ENCODE assay signal across 35 cellular contexts in genomic region chr2:112703684-112704083, GRCh38. TPM values are rescaled to one million over a fixed set of nuclear protein-coding genes. Genes with fewer than 3 reads are reported as not detected.
"Had no signal": no experiment of that assay in that cellular context is flagged by ENCODE, and none has a peak within 500 bp of the region (broad histone marks: within the 10 kb centered on the region; RNA-seq: fewer than 3 reads in every experiment).

No MANE protein-coding gene starts in this region.

- H3K27ac Mint-ChIP-seq: activated B cell treated with CpG ODN at 0.5 μM for 24 hours; activated CD4-positive, alpha-beta memory T cell treated with anti-CD3 and anti-CD28 coated beads for 36 hours; activated CD4-positive, alpha-beta T cell treated with anti-CD3 and anti-CD28 coated beads, Interleukin-2, amount 10 ng/mL, durations not matched to agents 24 days and 14 days; activated CD8-positive, alpha-beta T cell treated with anti-CD3 and anti-CD28 coated beads for 36 hours; activated naive CD4-positive, alpha-beta T cell treated with anti-CD3 and anti-CD28 coated beads for 36 hours; activated naive CD4-positive, alpha-beta T cell treated with anti-CD3 and anti-CD28 coated beads, Interleukin-2, amount 50 U/mL, for 72 hours; activated naive CD8-positive, alpha-beta T cell treated with anti-CD3 and anti-CD28 coated beads for 36 hours; activated T-cell treated with anti-CD3 and anti-CD28 coated beads, Interleukin-2, amount 50 U/mL, for 72 hours; activated T-helper 1 cell treated with anti-CD3 and anti-CD28 coated beads, Interleukin-12 subunit alpha, Interleukin-12 subunit beta, Interleukin-2, Interleukin-4 antibody, amounts not matched to agents 30 ng/mL and 10 ng/mL and 1 ng/mL, durations not matched to agents 14 hours and 24 hours and 36 hours; activated T-helper 17 cell treated with anti-CD3 and anti-CD28 coated beads, Interleukin-2, amount 50 U/mL, for 72 hours; T-helper 1 cell treated with Interleukin-12 subunit alpha and Interleukin-12 subunit beta and Interleukin-4 antibody, amounts not matched to agents 30 μg/mL and 1 μg/mL, for 36 hours; T-helper 2 cell treated with Interferon-gamma antibody and Interleukin-4, amounts not matched to agents 5 μg/mL and 100 μg/mL, for 36 hours had no signal

- H3K4me1 ChIP-seq: adrenal gland, body of pancreas, breast epithelium had no signal

- ATAC-seq: activated CD8-positive, alpha-beta T cell treated with anti-CD3 and anti-CD28 coated beads for 36 hours; activated naive CD4-positive, alpha-beta T cell treated with anti-CD3 and anti-CD28 coated beads, Interleukin-2, amount 50 U/mL, for 72 hours; activated T-cell treated with anti-CD3 and anti-CD28 coated beads, Interleukin-2, amount 50 U/mL, for 4 hours; activated T-cell treated with anti-CD3 and anti-CD28 coated beads, Interleukin-2, amount 50 U/mL, for 72 hours; activated T-helper 17 cell treated with anti-CD3 and anti-CD28 coated beads, Interleukin-2, amount 50 U/mL, for 72 hours; body of pancreas had no signal

- H3K27ac ChIP-seq: adrenal gland, body of pancreas, brain microvascular endothelial cell, breast epithelium, VCaP had no signal

- H3K9me3 ChIP-seq: adrenal gland, body of pancreas, breast epithelium had no signal

- H3K4me3 Mint-ChIP-seq: activated B cell treated with CpG ODN at 0.5 μM for 24 hours; activated CD4-positive, alpha-beta memory T cell treated with anti-CD3 and anti-CD28 coated beads for 36 hours; activated CD4-positive, alpha-beta T cell treated with anti-CD3 and anti-CD28 coated beads, Interleukin-2, amount 10 ng/mL, durations not matched to agents 24 days and 14 days; activated CD8-positive, alpha-beta T cell treated with anti-CD3 and anti-CD28 coated beads for 36 hours; activated naive CD4-positive, alpha-beta T cell treated with anti-CD3 and anti-CD28 coated beads for 36 hours; activated naive CD8-positive, alpha-beta T cell treated with anti-CD3 and anti-CD28 coated beads for 36 hours; activated T-cell treated with anti-CD3 and anti-CD28 coated beads, Interleukin-2, amount 50 U/mL, for 4 hours; activated T-cell treated with anti-CD3 and anti-CD28 coated beads, Interleukin-2, amount 50 U/mL, for 72 hours; activated T-helper 1 cell treated with anti-CD3 and anti-CD28 coated beads, Interleukin-12 subunit alpha, Interleukin-12 subunit beta, Interleukin-2, Interleukin-4 antibody, amounts not matched to agents 30 ng/mL and 10 ng/mL and 1 ng/mL, durations not matched to agents 14 hours and 24 hours and 36 hours; activated T-helper 17 cell treated with anti-CD3 and anti-CD28 coated beads, Interleukin-2, amount 50 U/mL, for 72 hours; T-helper 1 cell treated with Interleukin-12 subunit alpha and Interleukin-12 subunit beta and Interleukin-4 antibody, amounts not matched to agents 30 μg/mL and 1 μg/mL, for 36 hours; T-helper 2 cell treated with Interferon-gamma antibody and Interleukin-4, amounts not matched to agents 5 μg/mL and 100 μg/mL, for 36 hours had no signal

- H3K27me3 Mint-ChIP-seq: activated B cell treated with CpG ODN at 0.5 μM for 24 hours; activated CD4-positive, alpha-beta T cell treated with anti-CD3 and anti-CD28 coated beads, Interleukin-2, amount 10 ng/mL, durations not matched to agents 24 days and 14 days had no signal

- H3K4me3 ChIP-seq: adrenal gland, body of pancreas, breast epithelium had no signal

- H3K27me3 ChIP-seq: adrenal gland, body of pancreas, brain microvascular endothelial cell, breast epithelium had no signal

- H3K36me3 ChIP-seq: adrenal gland, brain microvascular endothelial cell, breast epithelium had no signal

- H3K36me3 Mint-ChIP-seq: activated CD4-positive, alpha-beta memory T cell treated with anti-CD3 and anti-CD28 coated beads for 36 hours; activated naive CD4-positive, alpha-beta T cell treated with anti-CD3 and anti-CD28 coated beads, Interleukin-2, amount 50 U/mL, for 72 hours had no signal

- H3K9me3 Mint-ChIP-seq: activated B cell treated with CpG ODN at 0.5 μM for 24 hours; activated CD4-positive, alpha-beta memory T cell treated with anti-CD3 and anti-CD28 coated beads for 36 hours; activated CD4-positive, alpha-beta T cell treated with anti-CD3 and anti-CD28 coated beads, Interleukin-2, amount 10 ng/mL, durations not matched to agents 24 days and 14 days; activated CD8-positive, alpha-beta T cell treated with anti-CD3 and anti-CD28 coated beads for 36 hours; activated naive CD4-positive, alpha-beta T cell treated with anti-CD3 and anti-CD28 coated beads for 36 hours; activated naive CD4-positive, alpha-beta T cell treated with anti-CD3 and anti-CD28 coated beads, Interleukin-2, amount 50 U/mL, for 72 hours; activated naive CD8-positive, alpha-beta T cell treated with anti-CD3 and anti-CD28 coated beads for 36 hours; activated T-cell treated with anti-CD3 and anti-CD28 coated beads, Interleukin-2, amount 50 U/mL, for 4 hours; activated T-cell treated with anti-CD3 and anti-CD28 coated beads, Interleukin-2, amount 50 U/mL, for 72 hours; activated T-helper 17 cell treated with anti-CD3 and anti-CD28 coated beads, Interleukin-2, amount 50 U/mL, for 72 hours; T-helper 1 cell treated with Interleukin-12 subunit alpha and Interleukin-12 subunit beta and Interleukin-4 antibody, amounts not matched to agents 30 μg/mL and 1 μg/mL, for 36 hours had no signal

- DNase-seq: activated B cell treated with CpG ODN at 0.5 μM for 24 hours; activated CD4-positive, alpha-beta memory T cell treated with anti-CD3 and anti-CD28 coated beads for 36 hours; activated CD4-positive, alpha-beta T cell treated with anti-CD3 and anti-CD28 coated beads for 4 hours; activated CD4-positive, alpha-beta T cell treated with anti-CD3 and anti-CD28 coated beads, Interleukin-2, amount 10 ng/mL, durations not matched to agents 24 days and 14 days; activated CD4-positive, alpha-beta T cell treated with anti-CD3 and anti-CD28 coated beads, Interleukin-2, amount 50 U/mL, for 1 hour; activated CD4-positive, alpha-beta T cell treated with anti-CD3 and anti-CD28 coated beads, Interleukin-2, amount 50 U/mL, for 4 hours; activated CD8-positive, alpha-beta T cell treated with anti-CD3 and anti-CD28 coated beads for 36 hours; activated gamma-delta T cell treated with Interleukin-2 at 50 U/mL for 16 hours; activated naive CD4-positive, alpha-beta T cell; activated naive CD4-positive, alpha-beta T cell treated with anti-CD3 and anti-CD28 coated beads for 36 hours; activated naive CD4-positive, alpha-beta T cell treated with anti-CD3 and anti-CD28 coated beads, Interleukin-2, amount 50 U/mL, for 16 hours; activated naive CD8-positive, alpha-beta T cell treated with anti-CD3 and anti-CD28 coated beads for 36 hours; activated T-cell treated with anti-CD3 and anti-CD28 coated beads for 4 hours; activated T-cell treated with anti-CD3 and anti-CD28 coated beads, Interleukin-2, amount 50 U/mL, for 1 hour; activated T-cell treated with anti-CD3 and anti-CD28 coated beads, Interleukin-2, amount 50 U/mL, for 4 hours; activated T-cell treated with anti-CD3 and anti-CD28 coated beads, Interleukin-2, amount 50 U/mL, for 72 hours; adrenal gland; amniotic stem cell; body of pancreas; brain microvascular endothelial cell; central memory CD4-positive, alpha-beta T cell; SW 1271; T-helper 1 cell; T-helper 2 cell; T-helper 9 cell had no signal

RNA-seq across cellular contexts. Expression of gene NT5DC4, which starts 17.1 kb away (rescaled TPM):
- total RNA-seq: activated CD4-positive, alpha-beta memory T cell treated with anti-CD3 and anti-CD28 coated beads for 36 hours; activated CD4-positive, alpha-beta T cell treated with anti-CD3 and anti-CD28 coated beads, Interleukin-2, amount 10 ng/mL, durations not matched to agents 24 days and 14 days; activated CD8-positive, alpha-beta T cell treated with anti-CD3 and anti-CD28 coated beads for 36 hours; activated naive CD4-positive, alpha-beta T cell treated with anti-CD3 and anti-CD28 coated beads for 36 hours; activated naive CD4-positive, alpha-beta T cell treated with anti-CD3 and anti-CD28 coated beads, Interleukin-2, amount 50 U/mL, for 72 hours; activated naive CD8-positive, alpha-beta T cell treated with anti-CD3 and anti-CD28 coated beads for 36 hours; activated T-cell treated with anti-CD3 and anti-CD28 coated beads, Interleukin-2, amount 50 U/mL, for 4 hours; activated T-helper 1 cell treated with anti-CD3 and anti-CD28 coated beads, Interleukin-12 subunit alpha, Interleukin-12 subunit beta, Interleukin-2, Interleukin-4 antibody, amounts not matched to agents 30 ng/mL and 10 ng/mL and 1 ng/mL, durations not matched to agents 14 hours and 24 hours and 36 hours; activated T-helper 17 cell treated with anti-CD3 and anti-CD28 coated beads, Interleukin-2, amount 50 U/mL, for 72 hours; astrocyte; body of pancreas; breast epithelium; cardiac septum; cerebellum had no signal
